In genomic region chr9:98652741-98653140, GRCh38 we compare ENCODE assay signal across 33 cellular contexts. TPM values are rescaled to one million over a fixed set of nuclear protein-coding genes. Genes with fewer than 3 reads are reported as not detected.
"Had no signal": no experiment of that assay in that cellular context is flagged by ENCODE, and none has a peak within 500 bp of the region (broad histone marks: within the 10 kb centered on the region; RNA-seq: fewer than 3 reads in every experiment).

No MANE protein-coding gene starts in this region.

- H3K4me1 ChIP-seq: breast epithelium, colonic mucosa, esophagus squamous epithelium, foreskin keratinocyte, gastrocnemius medialis, heart left ventricle had no signal

- DNase-seq: activated CD4-positive, alpha-beta memory T cell treated with anti-CD3 and anti-CD28 coated beads for 36 hours; activated CD4-positive, alpha-beta T cell treated with anti-CD3 and anti-CD28 coated beads for 36 hours; activated CD4-positive, alpha-beta T cell treated with anti-CD3 and anti-CD28 coated beads, Interleukin-2, amount 10 ng/mL, durations not matched to agents 24 days and 14 days; activated CD4-positive, CD25-positive, alpha-beta regulatory T cell; activated CD4-positive, CD25-positive, alpha-beta regulatory T cell treated with anti-CD3 and anti-CD28 coated beads, Interleukin-2, amount 50 U/mL, for 72 hours; activated CD8-positive, alpha-beta memory T cell treated with anti-CD3 and anti-CD28 coated beads, Interleukin-2, amount 10 ng/mL, durations not matched to agents 7 days and 5 days; activated CD8-positive, alpha-beta memory T cell treated with anti-CD3 and anti-CD28 coated beads, Interleukin-2, amount 50 U/mL, for 4 hours; activated CD8-positive, alpha-beta T cell treated with anti-CD3 and anti-CD28 coated beads, Interleukin-2, amount 10 ng/mL, durations not matched to agents 7 days and 5 days; activated gamma-delta T cell; activated naive CD4-positive, alpha-beta T cell; activated naive CD4-positive, alpha-beta T cell treated with anti-CD3 and anti-CD28 coated beads, Interleukin-2, amount 10 ng/mL, durations not matched to agents 7 days and 5 days; activated naive CD8-positive, alpha-beta T cell treated with anti-CD3 and anti-CD28 coated beads, Interleukin-2, amount 10 ng/mL, durations not matched to agents 7 days and 5 days; activated T-cell treated with anti-CD3 and anti-CD28 coated beads, Interleukin-2, amount 50 U/mL, for 1 hour; activated T-cell treated with anti-CD3 and anti-CD28 coated beads, Interleukin-2, amount 50 U/mL, for 48 hours; central memory CD4-positive, alpha-beta T cell; cerebellar nuclear complex; colonic mucosa; effector CD8-positive, alpha-beta T cell; esophagus squamous epithelium; foreskin keratinocyte; gastrocnemius medialis; glutamatergic neuron; heart left ventricle; T-helper 2 cell had no signal

- H3K36me3 ChIP-seq: ascending aorta, breast epithelium, cardiac muscle cell, colonic mucosa, esophagus squamous epithelium, gastrocnemius medialis, heart left ventricle had no signal

- H3K27ac ChIP-seq: ascending aorta, breast epithelium, cardiac muscle cell, colonic mucosa, epithelial cell of prostate, esophagus squamous epithelium, foreskin keratinocyte, gastrocnemius medialis, heart left ventricle had no signal

- H3K9me3 ChIP-seq: ascending aorta, breast epithelium, colonic mucosa, esophagus squamous epithelium, gastrocnemius medialis, heart left ventricle had no signal

- H3K4me3 ChIP-seq: ascending aorta, breast epithelium, cardiac muscle cell, colonic mucosa, esophagus squamous epithelium, gastrocnemius medialis, heart left ventricle had no signal

- H3K27me3 ChIP-seq: ascending aorta, cardiac muscle cell, colonic mucosa, gastrocnemius medialis had no signal

RNA-seq across cellular contexts. Expression of gene GABBR2, which starts 56.0 kb away (rescaled TPM):
- total RNA-seq: activated CD4-positive, alpha-beta memory T cell treated with anti-CD3 and anti-CD28 coated beads for 36 hours; activated CD4-positive, alpha-beta T cell treated with anti-CD3 and anti-CD28 coated beads for 36 hours; activated CD4-positive, alpha-beta T cell treated with anti-CD3 and anti-CD28 coated beads, Interleukin-2, amount 10 ng/mL, durations not matched to agents 24 days and 14 days; activated CD8-positive, alpha-beta memory T cell treated with anti-CD3 and anti-CD28 coated beads for 36 hours; activated CD8-positive, alpha-beta memory T cell treated with anti-CD3 and anti-CD28 coated beads, Interleukin-2, amount 10 ng/mL, durations not matched to agents 7 days and 5 days; activated CD8-positive, alpha-beta T cell treated with anti-CD3 and anti-CD28 coated beads, Interleukin-2, amount 10 ng/mL, durations not matched to agents 7 days and 5 days; activated naive CD4-positive, alpha-beta T cell treated with anti-CD3 and anti-CD28 coated beads, Interleukin-2, amount 50 U/mL, for 72 hours; activated naive CD8-positive, alpha-beta T cell treated with anti-CD3 and anti-CD28 coated beads, Interleukin-2, amount 10 ng/mL, durations not matched to agents 7 days and 5 days; activated T-helper 1 cell treated with anti-CD3 and anti-CD28 coated beads, Interleukin-12 subunit alpha, Interleukin-12 subunit beta, Interleukin-2, Interleukin-4 antibody, amounts not matched to agents 30 ng/mL and 10 ng/mL and 1 ng/mL, durations not matched to agents 14 hours and 24 hours and 36 hours; activated T-helper 2 cell treated with anti-CD3 and anti-CD28 coated beads, Interferon-gamma antibody, Interleukin-2, Interleukin-4, amounts not matched to agents 10 μg/mL and 5 μg/mL and 100 μg/mL, durations not matched to agents 14 hours and 24 hours and 36 hours; ascending aorta; breast epithelium; esophagus squamous epithelium; foreskin keratinocyte; T-helper 1 cell treated with Interleukin-12 subunit alpha and Interleukin-12 subunit beta and Interleukin-4 antibody, amounts not matched to agents 30 ng/mL and 1 ng/mL, for 36 hours had no signal
- polyA plus RNA-seq: cardiac muscle cell, foreskin keratinocyte had no signal
